19 cellular contexts compared by ENCODE assay signal in genomic region chr3:18765672-18766071, GRCh38.
A peak's percentile ranks its signal among the peaks of the same experiment; 100 is the strongest.
DNase-seq lines count a peak whose midpoint lies in the region; ATAC-seq and TF ChIP-seq lines count a peak whose summit lies in the region.
"Had no signal": no experiment of that assay in that cellular context is flagged by ENCODE, and none has a peak within 500 bp of the region (broad histone marks: within the 10 kb centered on the region; RNA-seq: fewer than 3 reads in every experiment).

No MANE protein-coding gene starts in this region.

- TF ChIP-seq CTCF in NB4 (IDR thresholded peaks at IDR 0.05; ENCODE audit: low read depth, low read length), result no peak

- TF ChIP-seq POLR2A in NB4 (IDR thresholded peaks at IDR 0.05; ENCODE audit: extremely low read depth, insufficient read length), result no peak

- CTCF ChIA-PET in activated CD4-positive, alpha-beta memory T cell treated with anti-CD3 and anti-CD28 coated beads, Interleukin-2, amount 10 ng/mL, durations not matched to agents 7 days and 5 days (lab: Charles Lee), result no interaction called here

- ATAC-seq in activated T-cell treated with anti-CD3 and anti-CD28 coated beads, Interleukin-2, amount 50 U/mL, for 72 hours (replicated peaks in 1 of 2), result peak; percentile 84 to 96
- peak; percentile 79 for ATAC-seq in activated T-helper 17 cell treated with anti-CD3 and anti-CD28 coated beads, Interleukin-2, amount 50 U/mL, for 72 hours (replicated peaks)
- ATAC-seq: GM23338, K562 had no signal

- H3K4me1 Mint-ChIP-seq in activated T-cell treated with anti-CD3 and anti-CD28 coated beads, Interleukin-2, amount 50 U/mL, for 72 hours (ENCODE audit: low read depth), result peaks cover 15% of the 10 kb centered on the region
- H3K4me1 Mint-ChIP-seq in activated T-helper 17 cell treated with anti-CD3 and anti-CD28 coated beads, Interleukin-2, amount 50 U/mL, for 72 hours, result no peaks in the 10 kb centered on the region
- peaks cover 2% of the 10 kb centered on the region for H3K4me1 Mint-ChIP-seq in activated CD4-positive, alpha-beta memory T cell treated with anti-CD3 and anti-CD28 coated beads, Interleukin-2, amount 10 ng/mL, durations not matched to agents 7 days and 5 days
- H3K4me1 Mint-ChIP-seq: CD4-positive, CD25-positive, alpha-beta regulatory T cell; GM23338; H9 had no signal

- no peak overlapping the region for H3K4me3 ChIP-seq in NB4 (ENCODE audit: low read depth, low read length)
- H3K4me3 ChIP-seq: GM23338, K562 had no signal

- H3K9me3 Mint-ChIP-seq in activated T-cell treated with anti-CD3 and anti-CD28 coated beads, Interleukin-2, amount 50 U/mL, for 72 hours, result no peaks in the 10 kb centered on the region
- H3K9me3 Mint-ChIP-seq in activated T-helper 17 cell treated with anti-CD3 and anti-CD28 coated beads, Interleukin-2, amount 50 U/mL, for 72 hours, result no peaks in the 10 kb centered on the region
- no peaks in the 10 kb centered on the region for H3K9me3 Mint-ChIP-seq in activated CD4-positive, alpha-beta memory T cell treated with anti-CD3 and anti-CD28 coated beads, Interleukin-2, amount 10 ng/mL, durations not matched to agents 7 days and 5 days
- H3K9me3 Mint-ChIP-seq: CD4-positive, CD25-positive, alpha-beta regulatory T cell; GM23338; H9 had no signal

- POLR2A ChIA-PET in activated CD4-positive, alpha-beta memory T cell treated with anti-CD3 and anti-CD28 coated beads, Interleukin-2, amount 10 ng/mL, durations not matched to agents 7 days and 5 days (lab: Charles Lee), result no interaction called here

- no peak overlapping the region for H3K4me3 Mint-ChIP-seq in activated T-cell treated with anti-CD3 and anti-CD28 coated beads, Interleukin-2, amount 50 U/mL, for 72 hours
- no peak overlapping the region for H3K4me3 Mint-ChIP-seq in activated T-helper 17 cell treated with anti-CD3 and anti-CD28 coated beads, Interleukin-2, amount 50 U/mL, for 72 hours
- H3K4me3 Mint-ChIP-seq in activated CD4-positive, alpha-beta memory T cell treated with anti-CD3 and anti-CD28 coated beads, Interleukin-2, amount 10 ng/mL, durations not matched to agents 7 days and 5 days, result no peak overlapping the region
- H3K4me3 Mint-ChIP-seq: CD4-positive, CD25-positive, alpha-beta regulatory T cell; GM23338; H9 had no signal

- DNase-seq in activated T-cell treated with anti-CD3 and anti-CD28 coated beads, Interleukin-2, amount 50 U/mL, for 72 hours, result no peak
- no peak for DNase-seq in activated T-cell treated with anti-CD3 and anti-CD28 coated beads, Interleukin-2, amount 50 U/mL, for 1 hour
- DNase-seq in NB4 (ENCODE audit: low read depth) (peak; percentile 21), iPS-NIHi7 (ENCODE audit: extremely low spot score) (no peak), anterior cingulate cortex (lab: John Stamatoyannopoulos, UW) (no peak)
- no peak for DNase-seq in activated CD4-positive, alpha-beta memory T cell treated with anti-CD3 and anti-CD28 coated beads, Interleukin-2, amount 10 ng/mL, durations not matched to agents 7 days and 5 days
- DNase-seq: CD4-positive, CD25-positive, alpha-beta regulatory T cell; H9; Kasumi-1; NCI-H1048; NCI-H1417; NCI-H1694 treated with DMSO at 0.1 percent for 48 hours; NCI-H2081; NCI-H2227 treated with DMSO at 0.1 percent for 48 hours; NCI-H69; SK-N-SH had no signal

- H3K27me3 Mint-ChIP-seq in activated T-cell treated with anti-CD3 and anti-CD28 coated beads, Interleukin-2, amount 50 U/mL, for 72 hours (ENCODE audit: low read depth), result no peaks in the 10 kb centered on the region
- H3K27me3 Mint-ChIP-seq in activated T-helper 17 cell treated with anti-CD3 and anti-CD28 coated beads, Interleukin-2, amount 50 U/mL, for 72 hours, result peaks cover 1% of the 10 kb centered on the region
- H3K27me3 Mint-ChIP-seq in activated CD4-positive, alpha-beta memory T cell treated with anti-CD3 and anti-CD28 coated beads, Interleukin-2, amount 10 ng/mL, durations not matched to agents 7 days and 5 days, result no peaks in the 10 kb centered on the region

- no peak overlapping the region for H3K27ac Mint-ChIP-seq in activated T-cell treated with anti-CD3 and anti-CD28 coated beads, Interleukin-2, amount 50 U/mL, for 72 hours
- no peak overlapping the region for H3K27ac Mint-ChIP-seq in activated T-helper 17 cell treated with anti-CD3 and anti-CD28 coated beads, Interleukin-2, amount 50 U/mL, for 72 hours
- no peak overlapping the region for H3K27ac Mint-ChIP-seq in activated CD4-positive, alpha-beta memory T cell treated with anti-CD3 and anti-CD28 coated beads, Interleukin-2, amount 10 ng/mL, durations not matched to agents 7 days and 5 days
- H3K27ac Mint-ChIP-seq: CD4-positive, CD25-positive, alpha-beta regulatory T cell; GM23338; H9 had no signal

- H3K36me3 Mint-ChIP-seq in activated T-cell treated with anti-CD3 and anti-CD28 coated beads, Interleukin-2, amount 50 U/mL, for 72 hours (ENCODE audit: insufficient read depth in 2 of 2), result peaks cover 2% of the 10 kb centered on the region in 2 donors
- no peaks in the 10 kb centered on the region for H3K36me3 Mint-ChIP-seq in activated T-helper 17 cell treated with anti-CD3 and anti-CD28 coated beads, Interleukin-2, amount 50 U/mL, for 72 hours (ENCODE audit: low read depth)
- no peaks in the 10 kb centered on the region for H3K36me3 Mint-ChIP-seq in activated CD4-positive, alpha-beta memory T cell treated with anti-CD3 and anti-CD28 coated beads, Interleukin-2, amount 10 ng/mL, durations not matched to agents 7 days and 5 days (ENCODE audit: low read depth)
- H3K36me3 Mint-ChIP-seq: CD4-positive, CD25-positive, alpha-beta regulatory T cell had no signal
